8 cellular contexts compared by ENCODE assay signal in the genomic region with DNA sequence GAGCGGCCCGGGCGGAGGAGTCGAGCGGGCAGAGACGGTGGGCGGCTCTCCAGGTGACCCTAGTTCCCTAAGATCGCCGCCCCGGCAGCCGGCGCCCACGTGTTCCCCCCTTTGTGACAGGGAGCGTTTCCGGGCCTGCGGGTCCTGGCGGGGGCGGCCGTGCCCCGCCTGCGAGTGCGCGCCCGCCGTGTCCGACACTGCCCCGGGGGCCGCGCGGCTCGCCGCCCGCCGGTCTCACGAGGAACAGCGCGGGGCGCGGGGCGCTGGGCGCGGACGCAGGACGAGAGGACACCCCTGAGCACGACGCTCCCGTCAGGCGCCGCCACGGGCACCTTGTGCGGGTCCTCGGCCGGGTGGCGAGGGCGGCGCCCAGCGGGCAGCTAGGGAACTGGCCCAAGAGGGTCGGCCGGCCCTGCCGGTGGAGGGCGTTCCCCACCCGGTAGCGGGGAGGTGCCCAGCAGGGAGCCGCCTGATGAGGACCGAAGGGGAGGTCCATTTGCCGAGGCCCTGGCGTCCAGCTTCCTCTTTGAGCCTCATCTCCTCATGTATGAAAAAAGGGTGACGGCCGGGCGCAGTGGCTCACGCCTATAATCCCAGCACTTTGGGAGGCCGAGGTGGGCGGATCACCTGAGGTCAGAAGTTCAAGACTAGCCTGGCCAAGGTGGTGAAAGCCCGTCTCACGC. TPM values are rescaled to one million over a fixed set of nuclear protein-coding genes. Genes with fewer than 3 reads are reported as not detected.
DNase-seq lines count a peak whose midpoint lies in the region; ATAC-seq, FAIRE-seq and TF ChIP-seq lines count a peak whose summit lies in the region.

A gene (minus strand): TSS at position 137 of the 683 bp plus-strand sequence. CDS start 535 bp downstream, outside the sequence.

- POLR2A ChIA-PET in A549 (lab: Yijun Ruan, JAX), result interaction anchor here (0.9 to 2.6 kb wide), 5 partner anchors 11 to 34 kb away, joined by 7 to 28 read pairs (median 18); a partner anchor contains a TSS

- H3K4me3 ChIP-seq in A549 (peak within 1 kb of the TSS; percentile 97), kidney (ENCODE audit: low read length in 2 of 2) (peak within 1 kb of the TSS; percentile 91 to 94)

- H3K9me3 ChIP-seq in A549 (no peaks in the 10 kb centered on the region), kidney (ENCODE audit: control insufficient read depth in 1 of 2, low read length in 2 of 2) (no peaks in the 10 kb centered on the region)

- H3K4me1 ChIP-seq in A549, result peaks cover 23% of the 10 kb centered on the region; the same call in 2 of the 3 replicates
- H3K4me1 ChIP-seq in kidney (ENCODE audit: control insufficient read depth in 1 of 2, insufficient read depth in 1 of 2, low read depth in 1 of 2, low read length in 2 of 2), result peaks cover 0 to 5% of the 10 kb centered on the region in 2 donors

- TF ChIP-seq CTCF in A549 (IDR thresholded peaks at IDR 0.05), result peak; percentile 67
- TF ChIP-seq CTCF in kidney (IDR thresholded peaks at IDR 0.05; ENCODE audit: borderline replicate concordance, extremely low read depth, insufficient read depth), result peak; percentile 83

- H3K9ac ChIP-seq in kidney (ENCODE audit: low read length in 2 of 2), result peak within 1 kb of the TSS; percentile 98 to 99

- WGBS in A549 (ENCODE audit: missing lambda C conversion rate), result 3% methylated on average over 6 of the region's 75 CpGs

- peak within 1 kb of the TSS; percentile 95 for H3K4me2 ChIP-seq in A549

- peak; percentile 88 to 92 for DNase-seq in A549 (ENCODE audit: low read depth in 1 of 2, low spot score in 1 of 2)
- peak; percentile 88 for DNase-seq in NCI-H345 (lab: John Stamatoyannopoulos, UW)
- DNase-seq in activated CD4-positive, CD25-positive, alpha-beta regulatory T cell treated with anti-CD3 and anti-CD28 coated beads, Interleukin-2, amount 50 U/mL, for 16 hours (ENCODE audit: low read depth, low spot score), result peak; percentile 66
- DNase-seq in central memory CD4-positive, alpha-beta T cell, result peak; percentile 81
- peak; percentile 98 for DNase-seq in kidney
- peak; percentile 91 for DNase-seq in stimulated activated CD4-positive, alpha-beta T cell treated with anti-CD3 and anti-CD28 coated beads, Interleukin-15, amount 100 ng/mL, for 24 hours

- TF ChIP-seq RAD21 in A549 (conservative IDR thresholded peaks at IDR 0.05 in 1 of 2, IDR thresholded peaks at IDR 0.05 in 1 of 2), result peak; percentile 31 to 70; a peak in 4 of 5 replicates

- no peak for FAIRE-seq in A549 (lab: Jason Lieb, UNC)
- no peak for FAIRE-seq in kidney (lab: Jason Lieb, UNC)

- ATAC-seq in A549 (peak; percentile 88 to 91), GM18858 (IDR thresholded peaks at IDR 0.05; ENCODE audit: unreplicated experiment) (peak; percentile 56), HG03139 (IDR thresholded peaks at IDR 0.05; ENCODE audit: unreplicated experiment) (peak; percentile 73)

- no peak; the same call in none of the 2 replicates for TF ChIP-seq POLR2A in A549 (IDR thresholded peaks at IDR 0.05; ENCODE audit: low read length)

- no peak for TF ChIP-seq EP300 in A549 (IDR thresholded peaks at IDR 0.05)

- H3K27ac ChIP-seq in A549 (peak within 1 kb of the TSS; percentile 94 to 97), kidney (ENCODE audit: low read depth in 2 of 2, low read length in 2 of 2) (peak within 1 kb of the TSS; percentile 91 to 92)

- CTCF ChIA-PET in A549 (lab: Yijun Ruan, JAX), result interaction anchor here (0.6 to 3.8 kb wide), 28 partner anchors 9 to 249 kb away, joined by 3 to 27 read pairs (median 4); a partner anchor contains a TSS

- no peaks in the 10 kb centered on the region for H3K36me3 ChIP-seq in kidney (ENCODE audit: control insufficient read depth in 1 of 2, insufficient read depth in 2 of 2, low read length in 2 of 2)

- intact Hi-C loops in kidney (cut with DNase I), result no loop called here

TF ChIP-seq in A549, 52 proteins besides CTCF, POLR2A, EP300 and RAD21:
- TF ChIP-seq, protein P1, sequence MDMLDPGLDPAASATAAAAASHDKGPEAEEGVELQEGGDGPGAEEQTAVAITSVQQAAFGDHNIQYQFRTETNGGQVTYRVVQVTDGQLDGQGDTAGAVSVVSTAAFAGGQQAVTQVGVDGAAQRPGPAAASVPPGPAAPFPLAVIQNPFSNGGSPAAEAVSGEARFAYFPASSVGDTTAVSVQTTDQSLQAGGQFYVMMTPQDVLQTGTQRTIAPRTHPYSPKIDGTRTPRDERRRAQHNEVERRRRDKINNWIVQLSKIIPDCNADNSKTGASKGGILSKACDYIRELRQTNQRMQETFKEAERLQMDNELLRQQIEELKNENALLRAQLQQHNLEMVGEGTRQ (IDR thresholded peaks at IDR 0.05), result peak; percentile 51
- TF ChIP-seq ESRRA (IDR thresholded peaks at IDR 0.05; ENCODE audit: borderline replicate concordance, low read length) (no peak), SMC3 (IDR thresholded peaks at IDR 0.05) (peak; percentile 72), PHF8 (IDR thresholded peaks at IDR 0.05; ENCODE audit: borderline replicate concordance, low read depth) (no peak), JUN (IDR thresholded peaks at IDR 0.05) (peak; percentile 73 to 95; a peak in 4 of 5 replicates), MYC (IDR thresholded peaks at IDR 0.05; ENCODE audit: borderline replicate concordance, low read length) (peak; percentile 78; the same call in 1 of the 2 replicates), CHD4 (IDR thresholded peaks at IDR 0.05; ENCODE audit: borderline replicate concordance) (no peak), FOSL2 (IDR thresholded peaks at IDR 0.05) (no peak), FOSL2 (CRISPR knock-in tag; IDR thresholded peaks at IDR 0.05) (peak; percentile 15; the same call in 1 of the 2 replicates), NPAS2 (CRISPR knock-in tag; IDR thresholded peaks at IDR 0.05; ENCODE audit: borderline replicate concordance) (0 out of 2 replicates have a peak, but pooled peaks have one; percentile 38)
- TF ChIP-seq, protein P2, sequence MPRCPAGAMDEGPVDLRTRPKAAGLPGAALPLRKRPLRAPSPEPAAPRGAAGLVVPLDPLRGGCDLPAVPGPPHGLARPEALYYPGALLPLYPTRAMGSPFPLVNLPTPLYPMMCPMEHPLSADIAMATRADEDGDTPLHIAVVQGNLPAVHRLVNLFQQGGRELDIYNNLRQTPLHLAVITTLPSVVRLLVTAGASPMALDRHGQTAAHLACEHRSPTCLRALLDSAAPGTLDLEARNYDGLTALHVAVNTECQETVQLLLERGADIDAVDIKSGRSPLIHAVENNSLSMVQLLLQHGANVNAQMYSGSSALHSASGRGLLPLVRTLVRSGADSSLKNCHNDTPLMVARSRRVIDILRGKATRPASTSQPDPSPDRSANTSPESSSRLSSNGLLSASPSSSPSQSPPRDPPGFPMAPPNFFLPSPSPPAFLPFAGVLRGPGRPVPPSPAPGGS (IDR thresholded peaks at IDR 0.05), result peak; percentile 63; the same call in 1 of the 3 replicates
- TF ChIP-seq, protein P3, sequence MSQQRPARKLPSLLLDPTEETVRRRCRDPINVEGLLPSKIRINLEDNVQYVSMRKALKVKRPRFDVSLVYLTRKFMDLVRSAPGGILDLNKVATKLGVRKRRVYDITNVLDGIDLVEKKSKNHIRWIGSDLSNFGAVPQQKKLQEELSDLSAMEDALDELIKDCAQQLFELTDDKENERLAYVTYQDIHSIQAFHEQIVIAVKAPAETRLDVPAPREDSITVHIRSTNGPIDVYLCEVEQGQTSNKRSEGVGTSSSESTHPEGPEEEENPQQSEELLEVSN (IDR thresholded peaks at IDR 0.05; ENCODE audit: borderline replicate concordance, low read depth), result peak; percentile 51; the same call in 1 of the 2 replicates
- TF ChIP-seq, protein P4, sequence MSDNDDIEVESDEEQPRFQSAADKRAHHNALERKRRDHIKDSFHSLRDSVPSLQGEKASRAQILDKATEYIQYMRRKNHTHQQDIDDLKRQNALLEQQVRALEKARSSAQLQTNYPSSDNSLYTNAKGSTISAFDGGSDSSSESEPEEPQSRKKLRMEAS (IDR thresholded peaks at IDR 0.05), result peak; percentile 96

RNA-seq across cellular contexts. Expression of the gene that starts here (rescaled TPM):
- polyA plus RNA-seq in A549 (2011; rRNA removed) (17.7 and 24.7 TPM in 2 replicates), A549 (2017; fragmentation: RNase III; extraction: RNeasy Plus Mini Kit Qiagen cat#74134 plus additional on column Dnase treatment) (57.2 to 58.4 TPM (median 58.3 TPM) in 3 replicates), kidney (ENCODE audit: insufficient read depth, low read depth, low replicate concordance) (30.3 TPM)
- 30.2 and 37.0 TPM in 2 replicates for polyA plus RNA-seq in A549 (2012; cell fraction: cytosol; rRNA removed)
- 141 and 146 TPM in 2 replicates for polyA plus RNA-seq in A549 (2012; cell fraction: nucleus; rRNA removed)
- 74.6 and 88.9 TPM in 2 replicates for polyA minus RNA-seq in A549 (2011; rRNA and poly(A)+ RNA removed)
- 79.0 TPM for total RNA-seq in kidney

Comparison
In these comparisons a context has a peak if more than half of its experiments do, and no peak if none do; other contexts are left out.
1. Peak in every context shown above with its lines: DNase-seq, ATAC-seq, H3K4me3 ChIP-seq and H3K27ac ChIP-seq.